Comparison of ENCODE assay signal across 8 cellular contexts in genomic region chr10:72692897-72693598, GRCh38. TPM values are rescaled to one million over a fixed set of nuclear protein-coding genes. Genes with fewer than 3 reads are reported as not detected.
A peak's percentile ranks its signal among the peaks of the same experiment; 100 is the strongest.
DNase-seq lines count a peak whose midpoint lies in the region; ATAC-seq and TF ChIP-seq lines count a peak whose summit lies in the region.

No MANE protein-coding gene starts in this region.

- no peaks in the 10 kb centered on the region for H3F3A ChIP-seq in OCI-LY1 (ENCODE audit: insufficient read depth, low read length)

- DNase-seq in A673 (ENCODE audit: low spot score) (peak; percentile 14), choroid plexus epithelial cell (ENCODE audit: low read depth) (peak; percentile 41), middle frontal gyrus (ENCODE audit: extremely low spot score, low spot score) (no peak), D341Med (ENCODE audit: low spot score) (no peak)

- H3K27me3 ChIP-seq in A673 (replicated peaks; ENCODE audit: insufficient read depth, low read depth, low read length, poor library complexity) (no peaks in the 10 kb centered on the region), OCI-LY1 (ENCODE audit: insufficient read depth, low read length) (no peaks in the 10 kb centered on the region), mucosa of stomach (ENCODE audit: control insufficient read depth, insufficient read depth, low read length) (no peaks in the 10 kb centered on the region)

- peaks cover 22% of the 10 kb centered on the region for H3K4me1 ChIP-seq in A673 (ENCODE audit: insufficient read depth, low read length, poor library complexity, severe bottlenecking)
- peaks cover 32% of the 10 kb centered on the region for H3K4me1 ChIP-seq in OCI-LY1 (ENCODE audit: insufficient read depth, low read length, severe bottlenecking)
- peaks cover 9% of the 10 kb centered on the region for H3K4me1 ChIP-seq in mucosa of stomach (ENCODE audit: control insufficient read depth, insufficient read depth, low read length)

- TSS peak; percentile 29 for BruUV-seq in A673 (replicated peaks; lab: Mats Ljungman, UMichigan)

- peaks cover 39% of the 10 kb centered on the region for H3K79me2 ChIP-seq in OCI-LY1 (ENCODE audit: insufficient read depth, low read length)

- H3K9ac ChIP-seq in OCI-LY1 (ENCODE audit: low read length), result peak overlapping the region; percentile 89
- peak overlapping the region; percentile 97 for H3K9ac ChIP-seq in mucosa of stomach (ENCODE audit: low read length)

- H3K4me2 ChIP-seq in OCI-LY1 (ENCODE audit: low read length), result peak overlapping the region; percentile 66

- H3K27ac ChIP-seq in A673 (ENCODE audit: low read depth, low read length, poor library complexity, severe bottlenecking) (peak overlapping the region; percentile 69), OCI-LY1 (ENCODE audit: low read depth, low read length, poor library complexity, severe bottlenecking) (peak overlapping the region; percentile 75)

- TF ChIP-seq CTCF in A673 (conservative IDR thresholded peaks at IDR 0.05; ENCODE audit: low read depth, low read length), result no peak
- no peak for TF ChIP-seq CTCF in OCI-LY1 (IDR thresholded peaks at IDR 0.05; ENCODE audit: low read length)
- TF ChIP-seq CTCF in choroid plexus epithelial cell (conservative IDR thresholded peaks at IDR 0.05; ENCODE audit: low read depth, low read length), result no peak

- peak; percentile 1 for ATAC-seq in GM18502 (IDR thresholded peaks at IDR 0.05; ENCODE audit: poor library complexity, unreplicated experiment)
- ATAC-seq in GM18868 (IDR thresholded peaks at IDR 0.05; ENCODE audit: unreplicated experiment), result no peak

- H3K36me3 ChIP-seq in A673 (ENCODE audit: insufficient read depth, low read length, poor library complexity, severe bottlenecking) (no peaks in the 10 kb centered on the region), OCI-LY1 (ENCODE audit: insufficient read depth, low read length) (no peaks in the 10 kb centered on the region), mucosa of stomach (ENCODE audit: control insufficient read depth, insufficient read depth, low read length) (no peaks in the 10 kb centered on the region)

- no peaks in the 10 kb centered on the region for H3K9me2 ChIP-seq in OCI-LY1 (ENCODE audit: low read depth, low read length)

- no peaks in the 10 kb centered on the region for H3K9me3 ChIP-seq in A673 (ENCODE audit: low read depth, low read length, poor library complexity, severe bottlenecking)
- H3K9me3 ChIP-seq in OCI-LY1 (ENCODE audit: low read length), result no peaks in the 10 kb centered on the region
- H3K9me3 ChIP-seq in mucosa of stomach (ENCODE audit: control insufficient read depth, low read length), result no peaks in the 10 kb centered on the region

- H4K20me1 ChIP-seq in OCI-LY1 (ENCODE audit: insufficient read depth, low read length), result no peaks in the 10 kb centered on the region

- POLR2A ChIA-PET in A673 (lab: Charles Lee; ENCODE audit: low non-redundant PET), result interaction anchor here (0.7 kb wide), 1 partner anchor 335 kb away, joined by 3 read pairs; no protein-coding TSS in a partner anchor

- intact Hi-C loops in A673 (cut with micrococcal nuclease; ENCODE audit: unreplicated experiment), result loop anchor here (5.0 to 10.0 kb wide), 3 partner anchors 139 to 372 kb away; no protein-coding TSS in a partner anchor

- CTCF ChIA-PET in A673 (lab: Charles Lee), result interaction anchor here (0.9 to 1.0 kb wide), 2 partner anchors 141 to 368 kb away, joined by 4 read pairs; no protein-coding TSS in a partner anchor

- H3K4me3 ChIP-seq in A673 (ENCODE audit: low read depth, low read length, poor library complexity, severe bottlenecking), result peak overlapping the region; percentile 79
- H3K4me3 ChIP-seq in OCI-LY1 (ENCODE audit: low read depth, low read length, poor library complexity, severe bottlenecking), result peak overlapping the region; percentile 82
- peak overlapping the region; percentile 84 for H3K4me3 ChIP-seq in choroid plexus epithelial cell (ENCODE audit: low read depth, low read length)
- peak overlapping the region; percentile 74 for H3K4me3 ChIP-seq in mucosa of stomach (ENCODE audit: low read length)

- H2AFZ ChIP-seq in OCI-LY1 (ENCODE audit: low read length), result no peak overlapping the region

RNA-seq across cellular contexts. Expression of gene MCU, which starts 1.1 kb away (rescaled TPM):
- total RNA-seq in A673 (2021), result 18.7 and 20.1 TPM in 2 replicates

Comparison
In these comparisons a context has a peak if more than half of its experiments do, and no peak if none do; other contexts are left out.
1. DNase-seq: peak in A673 (single experiment) and choroid plexus epithelial cell (single experiment); none in middle frontal gyrus (single experiment) and D341Med (single experiment).
2. Peak in every context shown above with its lines, with median percentiles within 50 percentile points of each other: H3K4me3 ChIP-seq.